Comparison of ENCODE assay signal across 8 cellular contexts in genomic region chr2:216371756-216372702, GRCh38. TPM values are rescaled to one million over a fixed set of nuclear protein-coding genes. Genes with fewer than 3 reads are reported as not detected.
DNase-seq lines count a peak whose midpoint lies in the region; ATAC-seq and TF ChIP-seq lines count a peak whose summit lies in the region.

Gene MARCHF4 (minus strand): TSS chr2:216372483. CDS start chr2:216370260, 2,223 bp downstream.

- peak; percentile 98 for ATAC-seq in CD8-positive, alpha-beta T cell
- peak; percentile 75 for ATAC-seq in activated naive CD8-positive, alpha-beta T cell treated with anti-CD3 and anti-CD28 coated beads, Interleukin-2, amount 10 ng/mL, durations not matched to agents 7 days and 5 days (ENCODE audit: low read depth)
- ATAC-seq in HG03520 (IDR thresholded peaks at IDR 0.05; ENCODE audit: unreplicated experiment) = no peak

- peaks cover 30% of the 10 kb centered on the region for H3F3A ChIP-seq in SK-N-SH (replicated peaks; ENCODE audit: insufficient read depth)

- no peak within 1 kb of the TSS for H3K27ac ChIP-seq in CD8-positive, alpha-beta T cell (ENCODE audit: low read depth, low read length)
- H3K27ac ChIP-seq in HUES64 (ENCODE audit: low read depth, low read length) (no peak within 1 kb of the TSS), SK-N-SH (ENCODE audit: low read depth in 2 of 2, low read length in 1 of 2) (peak within 1 kb of the TSS; percentile 77 to 95), suprapubic skin (no peak within 1 kb of the TSS)

- H3K27me3 ChIP-seq in CD8-positive, alpha-beta T cell (ENCODE audit: insufficient read depth, low read length) = peaks cover 20% of the 10 kb centered on the region
- H3K27me3 ChIP-seq in HUES64 (ENCODE audit: insufficient read depth, low read length) (peaks cover 44% of the 10 kb centered on the region), SK-N-SH (ENCODE audit: insufficient read depth) (no peaks in the 10 kb centered on the region), suprapubic skin (peaks cover 77% of the 10 kb centered on the region)

- H3K4me1 Mint-ChIP-seq in CD8-positive, alpha-beta T cell (ENCODE audit: low read depth) = peaks cover 15% of the 10 kb centered on the region
- H3K4me1 Mint-ChIP-seq in activated naive CD8-positive, alpha-beta T cell treated with anti-CD3 and anti-CD28 coated beads, Interleukin-2, amount 10 ng/mL, durations not matched to agents 7 days and 5 days = peaks cover 9% of the 10 kb centered on the region
- H3K4me1 Mint-ChIP-seq in glutamatergic neuron (ENCODE audit: low read depth, unreplicated experiment) = peaks cover 18% of the 10 kb centered on the region

- H3K4me3 ChIP-seq in CD8-positive, alpha-beta T cell (ENCODE audit: low read depth, low read length) = no peak within 1 kb of the TSS
- H3K4me3 ChIP-seq in HUES64 (ENCODE audit: low read length) (peak within 1 kb of the TSS; percentile 75), SK-N-SH (ENCODE audit: low read depth in 2 of 2, low read length in 1 of 2) (peak within 1 kb of the TSS; percentile 60 to 65), suprapubic skin (peak within 1 kb of the TSS; percentile 22)

- no peak within 1 kb of the TSS for H3K27ac Mint-ChIP-seq in CD8-positive, alpha-beta T cell
- H3K27ac Mint-ChIP-seq in activated naive CD8-positive, alpha-beta T cell treated with anti-CD3 and anti-CD28 coated beads, Interleukin-2, amount 10 ng/mL, durations not matched to agents 7 days and 5 days = no peak within 1 kb of the TSS
- H3K27ac Mint-ChIP-seq in glutamatergic neuron (ENCODE audit: unreplicated experiment) = peak within 1 kb of the TSS; percentile 83

- POLR2A ChIA-PET in CD8-positive, alpha-beta T cell (lab: Charles Lee) = interaction anchor here (0.9 kb wide), 2 partner anchors 20 to 44 kb away, joined by 3 read pairs; no protein-coding TSS in a partner anchor
- POLR2A ChIA-PET in SK-N-SH (lab: Yijun Ruan, JAX) = interaction anchor here (0.6 to 1.9 kb wide), 4 partner anchors 40 to 1431 kb away, joined by 3 to 7 read pairs (median 3); partner anchors contain the start of gene SMARCAL1
- POLR2A ChIA-PET in activated naive CD8-positive, alpha-beta T cell treated with anti-CD3 and anti-CD28 coated beads, Interleukin-2, amount 10 ng/mL, durations not matched to agents 7 days and 5 days (lab: Charles Lee) = interaction anchor here (1.7 kb wide), 1 partner anchor 19 kb away, joined by 6 read pairs; no protein-coding TSS in a partner anchor

- peaks cover 16% of the 10 kb centered on the region for H3K4me1 ChIP-seq in CD8-positive, alpha-beta T cell (ENCODE audit: insufficient read depth, low read length)
- H3K4me1 ChIP-seq in HUES64 (ENCODE audit: insufficient read depth, low read length) (peaks cover 30% of the 10 kb centered on the region), SK-N-SH (ENCODE audit: control insufficient read depth in 1 of 2, insufficient read depth in 2 of 2, low read depth in 1 of 2, low read length in 1 of 2) (peaks cover 17 to 23% of the 10 kb centered on the region in 2 experiments; a peak in 3 of 4 replicates), suprapubic skin (peaks cover 18% of the 10 kb centered on the region)

- peaks cover 49% of the 10 kb centered on the region for H3K27me3 Mint-ChIP-seq in CD8-positive, alpha-beta T cell (ENCODE audit: low read depth)
- peaks cover 64% of the 10 kb centered on the region for H3K27me3 Mint-ChIP-seq in activated naive CD8-positive, alpha-beta T cell treated with anti-CD3 and anti-CD28 coated beads, Interleukin-2, amount 10 ng/mL, durations not matched to agents 7 days and 5 days
- H3K27me3 Mint-ChIP-seq in glutamatergic neuron (ENCODE audit: unreplicated experiment) = peaks cover 8% of the 10 kb centered on the region

- TF ChIP-seq EP300 in SK-N-SH (IDR thresholded peaks at IDR 0.05; ENCODE audit: borderline replicate concordance in 1 of 2, low read depth in 1 of 2, low read length in 1 of 2) (peak in 1 of 2 experiments; percentile 52; a peak in 1 of 4 replicates), suprapubic skin (IDR thresholded peaks at IDR 0.05) (no peak)

- CTCF ChIA-PET in CD8-positive, alpha-beta T cell (lab: Charles Lee) = interaction anchor here (0.9 to 3.3 kb wide), 2 partner anchors 27 to 33 kb away, joined by 3 to 12 read pairs; no protein-coding TSS in a partner anchor
- CTCF ChIA-PET in SK-N-SH (lab: Yijun Ruan, JAX) = interaction anchor here (0.7 to 1.5 kb wide), 8 partner anchors 18 to 262 kb away, joined by 3 to 5 read pairs (median 3); no protein-coding TSS in a partner anchor

- no peaks in the 10 kb centered on the region for H3K36me3 ChIP-seq in CD8-positive, alpha-beta T cell (ENCODE audit: insufficient read depth, low read length)
- H3K36me3 ChIP-seq in HUES64 (ENCODE audit: insufficient read depth, low read length) (no peaks in the 10 kb centered on the region), SK-N-SH (replicated peaks in 1 of 2; ENCODE audit: control insufficient read depth in 1 of 2, insufficient read depth in 2 of 2, low read length in 1 of 2) (no peaks in the 10 kb centered on the region), suprapubic skin (no peaks in the 10 kb centered on the region)

- no peaks in the 10 kb centered on the region for H3K9me3 ChIP-seq in CD8-positive, alpha-beta T cell (ENCODE audit: low read length)
- no peaks in the 10 kb centered on the region for H3K9me3 ChIP-seq in HUES64 (ENCODE audit: insufficient read depth, low read depth, low read length)
- no peaks in the 10 kb centered on the region for H3K9me3 ChIP-seq in SK-N-SH
- H3K9me3 ChIP-seq in suprapubic skin = no peaks in the 10 kb centered on the region

- peak within 1 kb of the TSS; percentile 16 for H3K4me3 Mint-ChIP-seq in CD8-positive, alpha-beta T cell
- peak within 1 kb of the TSS; percentile 34 for H3K4me3 Mint-ChIP-seq in activated naive CD8-positive, alpha-beta T cell treated with anti-CD3 and anti-CD28 coated beads, Interleukin-2, amount 10 ng/mL, durations not matched to agents 7 days and 5 days
- peak within 1 kb of the TSS; percentile 89 for H3K4me3 Mint-ChIP-seq in glutamatergic neuron (ENCODE audit: unreplicated experiment)

- no peaks in the 10 kb centered on the region for H3K9me3 Mint-ChIP-seq in CD8-positive, alpha-beta T cell
- no peaks in the 10 kb centered on the region for H3K9me3 Mint-ChIP-seq in activated naive CD8-positive, alpha-beta T cell treated with anti-CD3 and anti-CD28 coated beads, Interleukin-2, amount 10 ng/mL, durations not matched to agents 7 days and 5 days
- H3K9me3 Mint-ChIP-seq in glutamatergic neuron (ENCODE audit: unreplicated experiment) = peaks cover 10% of the 10 kb centered on the region

- H3K4me2 ChIP-seq in SK-N-SH = peak within 1 kb of the TSS; percentile 82

- no peak for TF ChIP-seq CTCF in CD8-positive, alpha-beta T cell (IDR thresholded peaks at IDR 0.05)
- TF ChIP-seq CTCF in SK-N-SH (IDR thresholded peaks at IDR 0.05) (no peak), glutamatergic neuron (IDR thresholded peaks at IDR 0.05; ENCODE audit: partially characterized antibody, unreplicated experiment) (no peak), suprapubic skin (IDR thresholded peaks at IDR 0.05) (no peak)

- peaks cover 15% of the 10 kb centered on the region for H4K20me1 ChIP-seq in SK-N-SH (ENCODE audit: insufficient read depth)

- peak; percentile 46 to 82 (median 67) for DNase-seq in CD8-positive, alpha-beta T cell
- DNase-seq in SK-N-SH (peak; percentile 87), glutamatergic neuron (peak; percentile 73), occipital lobe (lab: John Stamatoyannopoulos, UW) (peak; percentile 57), suprapubic skin (ENCODE audit: low spot score in 2 of 2) (peak; percentile 75 to 85)
- DNase-seq in activated naive CD8-positive, alpha-beta T cell treated with anti-CD3 and anti-CD28 coated beads, Interleukin-2, amount 10 ng/mL, durations not matched to agents 7 days and 5 days = peak; percentile 88

- no peaks in the 10 kb centered on the region for H3K9me2 ChIP-seq in SK-N-SH

- intact Hi-C loops in CD8-positive, alpha-beta T cell (cut with DNase I, micrococcal nuclease) = loop anchor here (1.0 to 2.0 kb wide), 3 partner anchors 19 to 41 kb away; partner anchors contain the start of gene SMARCAL1 (in 1 of the 2)

- peaks cover 45% of the 10 kb centered on the region for H3K79me2 ChIP-seq in SK-N-SH (ENCODE audit: insufficient read depth)

- no peaks in the 10 kb centered on the region for H3K36me3 Mint-ChIP-seq in CD8-positive, alpha-beta T cell
- peaks cover 3% of the 10 kb centered on the region for H3K36me3 Mint-ChIP-seq in activated naive CD8-positive, alpha-beta T cell treated with anti-CD3 and anti-CD28 coated beads, Interleukin-2, amount 10 ng/mL, durations not matched to agents 7 days and 5 days
- no peaks in the 10 kb centered on the region for H3K36me3 Mint-ChIP-seq in glutamatergic neuron (ENCODE audit: unreplicated experiment)

- H3K9ac ChIP-seq in HUES64 (ENCODE audit: low read depth, low read length) (no peak within 1 kb of the TSS), SK-N-SH (peak within 1 kb of the TSS; percentile 76)

- WGBS in HUES64 = under 1% methylated on average over 56 of the region's 60 CpGs
- WGBS in SK-N-SH (ENCODE audit: low lambda C conversion rate) = 1% methylated on average over 51 of the region's 60 CpGs
- WGBS in suprapubic skin = 2% methylated on average over 53 of the region's 60 CpGs

- no peak for TF ChIP-seq POLR2A in suprapubic skin (IDR thresholded peaks at IDR 0.05)

- TF ChIP-seq RAD21 in SK-N-SH (IDR thresholded peaks at IDR 0.05; ENCODE audit: low read length) = no peak

- H2AFZ ChIP-seq in SK-N-SH (ENCODE audit: low read depth) = peak within 1 kb of the TSS; percentile 37; the same call in 1 of the 2 replicates

TF ChIP-seq in SK-N-SH, 30 proteins besides CTCF, POLR2A, EP300 and RAD21 (continues in another document):
- TF ChIP-seq FOSL2 (IDR thresholded peaks at IDR 0.05; ENCODE audit: borderline replicate concordance, low read depth) (peak; percentile 38; the same call in 1 of the 2 replicates), FOXJ3 (CRISPR knock-in tag; IDR thresholded peaks at IDR 0.05) (no peak)

RNA-seq across cellular contexts. Expression of gene MARCHF4, which starts in this region (rescaled TPM):
- not detected for total RNA-seq in CD8-positive, alpha-beta T cell
- 1.5 TPM for polyA plus RNA-seq in HUES64 (2013, experiment 1 of 2)
- polyA plus RNA-seq in HUES64 (2013, experiment 2 of 2) = 1.3 TPM
- polyA plus RNA-seq in SK-N-SH (2012; rRNA removed) = 7.3 and 7.6 TPM in 2 replicates
- polyA plus RNA-seq in SK-N-SH (2012; cell fraction: cytosol; rRNA removed) = 6.3 and 7.8 TPM in 2 replicates
- 6.8 and 7.7 TPM in 2 replicates for polyA plus RNA-seq in SK-N-SH (2012; cell fraction: nucleus; rRNA removed)
- total RNA-seq in activated naive CD8-positive, alpha-beta T cell treated with anti-CD3 and anti-CD28 coated beads, Interleukin-2, amount 10 ng/mL, durations not matched to agents 7 days and 5 days = not detected
- total RNA-seq in glutamatergic neuron (ENCODE audit: unreplicated experiment) = 26.1 TPM
- total RNA-seq in occipital lobe = 8.7 TPM
- total RNA-seq in suprapubic skin = under 1 TPM in 2 of 4 donors, not detected in 2; 0.23 to 0.49 TPM

Comparison
In these comparisons a context has a peak if more than half of its experiments do, and no peak if none do; other contexts are left out.
1. Peak in DNase-seq and ATAC-seq in CD8-positive, alpha-beta T cell; RNA of the gene not detected or under 1 TPM.
2. Peak in DNase-seq and ATAC-seq in activated naive CD8-positive, alpha-beta T cell treated with anti-CD3 and anti-CD28 coated beads, Interleukin-2, amount 10 ng/mL, durations not matched to agents 7 days and 5 days; RNA of the gene not detected or under 1 TPM.
3. Peak in DNase-seq and H3K4me3 ChIP-seq in suprapubic skin; RNA of the gene not detected or under 1 TPM.
4. H3K27ac ChIP-seq: peak in SK-N-SH (2 of 2); none in CD8-positive, alpha-beta T cell (single experiment), HUES64 (single experiment) and suprapubic skin (single experiment).
5. H3K4me3 Mint-ChIP-seq: peak in every context shown above with its lines; median percentile 89 in glutamatergic neuron; 34 in activated naive CD8-positive, alpha-beta T cell treated with anti-CD3 and anti-CD28 coated beads, Interleukin-2, amount 10 ng/mL, durations not matched to agents 7 days and 5 days; 16 in CD8-positive, alpha-beta T cell.
6. Peak in every context shown above with its lines, with median percentiles within 50 percentile points of each other: DNase-seq.